Comparison of ENCODE assay signal across 15 cellular contexts in genomic region chr10:77029684-77030407, GRCh38.
"Had no signal": no experiment of that assay in that cellular context is flagged by ENCODE, and none has a peak within 500 bp of the region (broad histone marks: within the 10 kb centered on the region; RNA-seq: fewer than 3 reads in every experiment).

No MANE protein-coding gene starts in this region.

- DNase-seq: activated B cell treated with CpG ODN at 0.5 μM for 24 hours; activated CD4-positive, alpha-beta T cell treated with anti-CD3 and anti-CD28 coated beads for 48 hours; activated CD8-positive, alpha-beta T cell treated with anti-CD3 and anti-CD28 coated beads for 36 hours; activated effector memory CD4-positive, alpha-beta T cell treated with Interleukin-2 at 50 U/mL for 16 hours; activated naive CD4-positive, alpha-beta T cell treated with anti-CD3 and anti-CD28 coated beads, Interleukin-2, amount 50 U/mL, for 16 hours; activated T-cell treated with anti-CD3 and anti-CD28 coated beads, Interleukin-2, amount 50 U/mL, for 4 hours; erythroblast; left colon; right cardiac atrium; stimulated activated CD4-positive, alpha-beta T cell treated with anti-CD3 and anti-CD28 coated beads, Interleukin-1b, Interleukin-23, amount 100 ng/mL, for 48 hours; stomach; T-helper 2 cell; testis; upper lobe of left lung had no signal

- H3K9me3 ChIP-seq: stomach, testis, upper lobe of left lung had no signal

- H3K36me3 ChIP-seq: stomach, upper lobe of left lung had no signal

- H3K4me1 ChIP-seq: testis had no signal

- FAIRE-seq: colon had no signal

- H3K27ac ChIP-seq: stomach, testis, upper lobe of left lung had no signal

- H3K4me3 ChIP-seq: stomach, testis, upper lobe of left lung had no signal
